18 cellular contexts compared by ENCODE assay signal in genomic region chr4:40265910-40266274, GRCh38.
DNase-seq lines count a peak whose midpoint lies in the region; ATAC-seq, FAIRE-seq and TF ChIP-seq lines count a peak whose summit lies in the region.
"Had no signal": no experiment of that assay in that cellular context is flagged by ENCODE, and none has a peak within 500 bp of the region (broad histone marks: within the 10 kb centered on the region; RNA-seq: fewer than 3 reads in every experiment).

No MANE protein-coding gene starts in this region.

- H3K4me1 Mint-ChIP-seq in activated CD4-positive, alpha-beta T cell treated with anti-CD3 and anti-CD28 coated beads, Interleukin-2, amount 10 ng/mL, durations not matched to agents 7 days and 5 days, result peaks cover 47% of the 10 kb centered on the region
- peaks cover 35% of the 10 kb centered on the region for H3K4me1 Mint-ChIP-seq in astrocyte (ENCODE audit: low read depth, unreplicated experiment)
- peaks cover 19% of the 10 kb centered on the region for H3K4me1 Mint-ChIP-seq in stimulated activated memory B cell treated with anti-CD40 and anti-IgM and Interleukin-4, amounts not matched to agents 10 μg/mL and 1 μg/mL and 100 μg/mL, for 72 hours

- peaks cover 3% of the 10 kb centered on the region for H3K9me3 Mint-ChIP-seq in activated CD4-positive, alpha-beta T cell treated with anti-CD3 and anti-CD28 coated beads, Interleukin-2, amount 10 ng/mL, durations not matched to agents 7 days and 5 days
- no peaks in the 10 kb centered on the region for H3K9me3 Mint-ChIP-seq in astrocyte (ENCODE audit: unreplicated experiment)
- H3K9me3 Mint-ChIP-seq in stimulated activated memory B cell treated with anti-CD40 and anti-IgM and Interleukin-4, amounts not matched to agents 10 μg/mL and 1 μg/mL and 100 μg/mL, for 72 hours, result no peaks in the 10 kb centered on the region
- H3K9me3 Mint-ChIP-seq: activated T-helper 2 cell treated with anti-CD3 and anti-CD28 coated beads, Interferon-gamma antibody, Interleukin-2, Interleukin-4, amounts not matched to agents 10 μg/mL and 5 μg/mL and 100 μg/mL, durations not matched to agents 14 hours and 24 hours and 36 hours had no signal

- no peak overlapping the region for H3K27ac ChIP-seq in astrocyte (ENCODE audit: low read depth, low read length)
- H3K27ac ChIP-seq: right atrium auricular region had no signal

- no peaks in the 10 kb centered on the region for H3K27me3 Mint-ChIP-seq in activated CD4-positive, alpha-beta T cell treated with anti-CD3 and anti-CD28 coated beads, Interleukin-2, amount 10 ng/mL, durations not matched to agents 7 days and 5 days
- no peaks in the 10 kb centered on the region for H3K27me3 Mint-ChIP-seq in astrocyte (ENCODE audit: low read depth, unreplicated experiment)
- H3K27me3 Mint-ChIP-seq in stimulated activated memory B cell treated with anti-CD40 and anti-IgM and Interleukin-4, amounts not matched to agents 10 μg/mL and 1 μg/mL and 100 μg/mL, for 72 hours, result no peaks in the 10 kb centered on the region

- no peak overlapping the region for H3K9ac ChIP-seq in astrocyte (ENCODE audit: low read length)

- ATAC-seq in stimulated activated memory B cell treated with anti-CD40 and anti-IgM and Interleukin-4, amounts not matched to agents 10 μg/mL and 1 μg/mL and 100 μg/mL, for 72 hours, result peak; percentile 41
- no peak for ATAC-seq in HG03097 (IDR thresholded peaks at IDR 0.05; ENCODE audit: low FRiP score, unreplicated experiment)

- no peaks in the 10 kb centered on the region for H4K20me1 ChIP-seq in astrocyte (ENCODE audit: insufficient read depth, low read length)

- CTCF ChIA-PET in activated CD4-positive, alpha-beta T cell treated with anti-CD3 and anti-CD28 coated beads, Interleukin-2, amount 10 ng/mL, durations not matched to agents 7 days and 5 days (lab: Charles Lee), result interaction anchor here (1.3 to 1.8 kb wide), 2 partner anchors 42 to 55 kb away, joined by 3 to 5 read pairs; no protein-coding TSS in a partner anchor

- H3K36me3 ChIP-seq in astrocyte (ENCODE audit: insufficient read depth, low read length), result no peaks in the 10 kb centered on the region
- H3K36me3 ChIP-seq: MG63, right atrium auricular region had no signal

- no peak overlapping the region for H3K4me2 ChIP-seq in astrocyte (ENCODE audit: low read length)

- POLR2A ChIA-PET in activated CD4-positive, alpha-beta T cell treated with anti-CD3 and anti-CD28 coated beads, Interleukin-2, amount 10 ng/mL, durations not matched to agents 7 days and 5 days (lab: Charles Lee), result no interaction called here

- no peak overlapping the region for H3K4me3 ChIP-seq in astrocyte (ENCODE audit: insufficient read depth, low read depth, low read length)
- H3K4me3 ChIP-seq: MG63, right atrium auricular region had no signal

- no peak for TF ChIP-seq CTCF in astrocyte (IDR thresholded peaks at IDR 0.05; ENCODE audit: insufficient read depth, low read depth, low read length)

- H3K27ac Mint-ChIP-seq in activated CD4-positive, alpha-beta T cell treated with anti-CD3 and anti-CD28 coated beads, Interleukin-2, amount 10 ng/mL, durations not matched to agents 7 days and 5 days, result peak overlapping the region; percentile 90
- peak overlapping the region; percentile 48 for H3K27ac Mint-ChIP-seq in astrocyte (ENCODE audit: unreplicated experiment)
- peak overlapping the region; percentile 13 for H3K27ac Mint-ChIP-seq in stimulated activated memory B cell treated with anti-CD40 and anti-IgM and Interleukin-4, amounts not matched to agents 10 μg/mL and 1 μg/mL and 100 μg/mL, for 72 hours

- H3K4me1 ChIP-seq in astrocyte (ENCODE audit: insufficient read depth, low read length), result no peaks in the 10 kb centered on the region
- H3K4me1 ChIP-seq: right atrium auricular region had no signal

- no peaks in the 10 kb centered on the region for H3K9me3 ChIP-seq in astrocyte (ENCODE audit: insufficient read depth, low read depth, low read length)
- H3K9me3 ChIP-seq: MG63, right atrium auricular region had no signal

- FAIRE-seq in astrocyte (lab: Jason Lieb, UNC), result no peak
- FAIRE-seq: A204.1, urothelium cell line had no signal

- H3K79me2 ChIP-seq in astrocyte (ENCODE audit: insufficient read depth, low read length), result no peaks in the 10 kb centered on the region

- no peak for DNase-seq in activated CD4-positive, alpha-beta T cell treated with anti-CD3 and anti-CD28 coated beads, Interleukin-2, amount 10 ng/mL, durations not matched to agents 7 days and 5 days
- DNase-seq in activated CD4-positive, alpha-beta T cell treated with anti-CD3 and anti-CD28 coated beads, Interleukin-2, amount 50 U/mL, for 48 hours, result no peak
- DNase-seq in LHCN-M2 (ENCODE audit: low read depth) (peak; percentile 7), astrocyte (ENCODE audit: low read depth) (no peak), OCI-M2 (lab: John Stamatoyannopoulos, UW; ENCODE audit: unreplicated experiment) (no peak), AG08396 (ENCODE audit: low spot score) (no peak)
- DNase-seq: activated CD4-positive, alpha-beta T cell treated with anti-CD3 and anti-CD28 coated beads for 48 hours; DMS153; MG63; NCI-H748 treated with DMSO at 0.1 percent for 48 hours; stimulated activated CD4-positive, alpha-beta T cell treated with anti-CD3 and anti-CD28 coated beads, Interleukin-4, amount 100 ng/mL, for 1 hour had no signal

- H3K27me3 ChIP-seq in astrocyte (ENCODE audit: insufficient read depth, low read length), result no peaks in the 10 kb centered on the region
- H3K27me3 ChIP-seq: MG63, right atrium auricular region had no signal

- peaks cover 4% of the 10 kb centered on the region for H3K36me3 Mint-ChIP-seq in activated CD4-positive, alpha-beta T cell treated with anti-CD3 and anti-CD28 coated beads, Interleukin-2, amount 10 ng/mL, durations not matched to agents 7 days and 5 days (ENCODE audit: low read depth)
- H3K36me3 Mint-ChIP-seq in astrocyte (ENCODE audit: low read depth, unreplicated experiment), result no peaks in the 10 kb centered on the region
- no peaks in the 10 kb centered on the region for H3K36me3 Mint-ChIP-seq in stimulated activated memory B cell treated with anti-CD40 and anti-IgM and Interleukin-4, amounts not matched to agents 10 μg/mL and 1 μg/mL and 100 μg/mL, for 72 hours

- no peak overlapping the region for H3K4me3 Mint-ChIP-seq in activated CD4-positive, alpha-beta T cell treated with anti-CD3 and anti-CD28 coated beads, Interleukin-2, amount 10 ng/mL, durations not matched to agents 7 days and 5 days
- H3K4me3 Mint-ChIP-seq in astrocyte (ENCODE audit: unreplicated experiment), result no peak overlapping the region
- no peak overlapping the region for H3K4me3 Mint-ChIP-seq in stimulated activated memory B cell treated with anti-CD40 and anti-IgM and Interleukin-4, amounts not matched to agents 10 μg/mL and 1 μg/mL and 100 μg/mL, for 72 hours
- H3K4me3 Mint-ChIP-seq: neural crest cell had no signal

- H2AFZ ChIP-seq in astrocyte (ENCODE audit: low read depth, low read length), result no peak overlapping the region

Comparison
In these comparisons a context has a peak if more than half of its experiments do, and no peak if none do; other contexts are left out.
1. H3K27ac Mint-ChIP-seq: peak in every context shown above with its lines; median percentile 90 in activated CD4-positive, alpha-beta T cell treated with anti-CD3 and anti-CD28 coated beads, Interleukin-2, amount 10 ng/mL, durations not matched to agents 7 days and 5 days; 48 in astrocyte; 13 in stimulated activated memory B cell treated with anti-CD40 and anti-IgM and Interleukin-4, amounts not matched to agents 10 μg/mL and 1 μg/mL and 100 μg/mL, for 72 hours.